In genomic region chr1:228118040-228118439, GRCh38 we compare ENCODE assay signal across 21 cellular contexts.
"Had no signal": no experiment of that assay in that cellular context is flagged by ENCODE, and none has a peak within 500 bp of the region (broad histone marks: within the 10 kb centered on the region; RNA-seq: fewer than 3 reads in every experiment).

No MANE protein-coding gene starts in this region.

- H3K9me3 ChIP-seq: esophagus muscularis mucosa, left ventricle myocardium inferior, upper lobe of left lung had no signal

- H3K36me3 ChIP-seq: esophagus muscularis mucosa, left ventricle myocardium inferior, upper lobe of left lung had no signal

- H3K27ac ChIP-seq: coronary artery, esophagus muscularis mucosa, hepatocyte, left ventricle myocardium inferior, upper lobe of left lung, VCaP had no signal

- H3K4me2 ChIP-seq: hepatocyte had no signal

- H3K79me2 ChIP-seq: hepatocyte had no signal

- H3K27me3 ChIP-seq: esophagus muscularis mucosa, hepatocyte, upper lobe of left lung had no signal

- DNase-seq: activated CD4-positive, alpha-beta memory T cell treated with anti-CD3 and anti-CD28 coated beads, Interleukin-2, amount 10 ng/mL, durations not matched to agents 7 days and 5 days; activated CD4-positive, alpha-beta T cell treated with anti-CD3 and anti-CD28 coated beads, Interleukin-2, amount 10 ng/mL, durations not matched to agents 24 days and 14 days; activated CD8-positive, alpha-beta memory T cell treated with anti-CD3 and anti-CD28 coated beads, Interleukin-2, amount 10 ng/mL, durations not matched to agents 7 days and 5 days; activated effector memory CD4-positive, alpha-beta T cell treated with anti-CD3 and anti-CD28 coated beads, Interleukin-2, amount 50 U/mL, for 16 hours; activated naive CD4-positive, alpha-beta T cell treated with anti-CD3 and anti-CD28 coated beads, Interleukin-2, amount 10 ng/mL, durations not matched to agents 7 days and 5 days; activated T-cell treated with anti-CD3 and anti-CD28 coated beads for 4 hours; amygdala; cerebellar nuclear complex; glutamatergic neuron; kidney glomerular epithelial cell; left ventricle myocardium inferior; naive thymus-derived CD8-positive, alpha-beta T cell; retina; stimulated activated CD4-positive, alpha-beta T cell treated with anti-CD3 and anti-CD28 coated beads, Interleukin-4, amount 100 ng/mL, for 24 hours; stimulated activated naive CD4-positive, alpha-beta T cell treated with Interleukin-2 at 50 U/mL for 16 hours; upper lobe of left lung had no signal

- ATAC-seq: activated CD4-positive, CD25-positive, alpha-beta regulatory T cell treated with anti-CD3 and anti-CD28 coated beads, Interleukin-2, amount 50 U/mL, for 24 hours; activated CD8-positive, alpha-beta memory T cell treated with anti-CD3 and anti-CD28 coated beads, Interleukin-2, amount 10 ng/mL, durations not matched to agents 7 days and 5 days; naive thymus-derived CD8-positive, alpha-beta T cell had no signal

- H3K4me1 ChIP-seq: esophagus muscularis mucosa, left ventricle myocardium inferior, upper lobe of left lung had no signal

- H2AFZ ChIP-seq: hepatocyte had no signal

- H3K4me3 ChIP-seq: coronary artery, esophagus muscularis mucosa, hepatocyte, left ventricle myocardium inferior, upper lobe of left lung had no signal
